In genomic region chr20:34292496-34292895, GRCh38 we compare ENCODE assay signal across 35 cellular contexts. TPM values are rescaled to one million over a fixed set of nuclear protein-coding genes. Genes with fewer than 3 reads are reported as not detected.
"Had no signal": no experiment of that assay in that cellular context is flagged by ENCODE, and none has a peak within 500 bp of the region (broad histone marks: within the 10 kb centered on the region; RNA-seq: fewer than 3 reads in every experiment).

No MANE protein-coding gene starts in this region.

- FAIRE-seq: astrocyte, bronchial epithelial cell, endothelial cell of umbilical vein had no signal

- H3K9me3 ChIP-seq: esophagus squamous epithelium, gastroesophageal sphincter, heart right ventricle had no signal

- H2AFZ ChIP-seq: hepatocyte had no signal

- H3K27me3 ChIP-seq: brain microvascular endothelial cell, esophagus squamous epithelium, gastroesophageal sphincter, heart right ventricle, hepatocyte had no signal

- H3K4me2 ChIP-seq: hepatocyte had no signal

- H3K27ac ChIP-seq: brain microvascular endothelial cell, coronary artery, epithelial cell of prostate, esophagus squamous epithelium, gastroesophageal sphincter, heart right ventricle, hepatocyte, WERI-Rb-1 had no signal

- H3K4me3 ChIP-seq: coronary artery, esophagus squamous epithelium, gastroesophageal sphincter, heart right ventricle, hepatocyte had no signal

- ATAC-seq: activated CD4-positive, CD25-positive, alpha-beta regulatory T cell treated with anti-CD3 and anti-CD28 coated beads, Interleukin-2, amount 50 U/mL, for 24 hours; activated CD8-positive, alpha-beta T cell treated with anti-CD3 and anti-CD28 coated beads for 36 hours; activated T-cell treated with anti-CD3 and anti-CD28 coated beads, Interleukin-2, amount 50 U/mL, for 4 hours; activated T-helper 17 cell treated with anti-CD3 and anti-CD28 coated beads, Interleukin-2, amount 50 U/mL, for 72 hours; effector memory CD8-positive, alpha-beta T cell; gastroesophageal sphincter; heart right ventricle had no signal

- H3K4me1 ChIP-seq: gastroesophageal sphincter had no signal

- DNase-seq: activated B cell treated with CpG ODN at 0.5 μM for 24 hours; activated CD4-positive, alpha-beta T cell treated with anti-CD3 and anti-CD28 coated beads for 48 hours; activated CD4-positive, alpha-beta T cell treated with anti-CD3 and anti-CD28 coated beads, Interleukin-2, amount 50 U/mL, for 1 hour; activated CD4-positive, alpha-beta T cell treated with anti-CD3 and anti-CD28 coated beads, Interleukin-2, amount 50 U/mL, for 48 hours; activated CD8-positive, alpha-beta memory T cell treated with anti-CD3 and anti-CD28 coated beads for 24 hours; activated CD8-positive, alpha-beta T cell treated with anti-CD3 and anti-CD28 coated beads for 36 hours; activated effector memory CD4-positive, alpha-beta T cell treated with Interleukin-2 at 50 U/mL for 16 hours; activated gamma-delta T cell treated with Interleukin-2 at 50 U/mL for 16 hours; activated naive CD4-positive, alpha-beta T cell treated with anti-CD3 and anti-CD28 coated beads, Interleukin-2, amount 50 U/mL, for 16 hours; activated naive CD4-positive, alpha-beta T cell treated with Interleukin-2 at 50 U/mL for 16 hours; activated T-cell treated with anti-CD3 and anti-CD28 coated beads, Interleukin-2, amount 50 U/mL, for 4 hours; amniotic stem cell; anterior cingulate cortex; brain microvascular endothelial cell; dermis blood vessel endothelial cell; effector CD4-positive, alpha-beta T cell; effector memory CD8-positive, alpha-beta T cell; esophagus squamous epithelium; foreskin melanocyte; heart right ventricle; T1000; WERI-Rb-1 had no signal

RNA-seq across cellular contexts. Expression of gene ASIP, which starts 51.3 kb away (rescaled TPM):
- total RNA-seq: activated B cell treated with CpG ODN at 0.5 μM for 24 hours; activated CD8-positive, alpha-beta T cell treated with anti-CD3 and anti-CD28 coated beads for 36 hours; activated T-cell treated with anti-CD3 and anti-CD28 coated beads, Interleukin-2, amount 50 U/mL, for 4 hours; activated T-helper 17 cell treated with anti-CD3 and anti-CD28 coated beads, Interleukin-2, amount 50 U/mL, for 72 hours; astrocyte; bronchial epithelial cell; cerebellum; dermis blood vessel endothelial cell; endothelial cell of umbilical vein; esophagus squamous epithelium; fibroblast of lung; fibroblast of villous mesenchyme; glomerular endothelial cell; hepatocyte had no signal
- polyA plus RNA-seq: endothelial cell of umbilical vein, fibroblast of lung had no signal
